ENCODE assay signal across 29 cellular contexts in the genomic region with DNA sequence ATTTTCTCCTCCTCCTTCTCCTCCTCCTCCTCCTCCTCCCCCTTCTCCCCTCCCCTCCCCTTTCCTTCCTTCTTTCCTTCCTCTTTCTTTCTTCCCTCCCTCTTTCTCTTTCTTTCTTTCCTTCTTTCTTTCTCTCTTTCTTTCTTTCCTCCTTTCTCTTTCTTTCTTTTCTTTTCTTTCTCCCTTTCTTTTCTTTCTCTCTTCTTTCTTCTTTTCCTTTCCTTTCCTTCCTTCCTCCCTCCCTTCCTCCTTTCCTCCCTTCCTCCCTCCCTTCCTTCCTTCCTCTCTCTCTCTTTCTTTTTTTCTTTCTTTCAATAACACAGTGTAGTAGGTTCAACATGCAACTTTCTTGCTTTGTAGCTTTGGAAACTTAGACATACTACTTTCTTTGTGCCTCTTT.
"Had no signal": no experiment of that assay in that cellular context is flagged by ENCODE, and none has a peak within 500 bp of the region (broad histone marks: within the 10 kb centered on the region; RNA-seq: fewer than 3 reads in every experiment).

No MANE protein-coding gene starts in this region.

- H3K4me3 ChIP-seq: stomach, suprapubic skin, testis, thoracic aorta, thyroid gland, tibial artery, tibial nerve, transverse colon, upper lobe of left lung, upper lobe of right lung, uterus, vagina had no signal

- H3K27ac ChIP-seq: stomach, suprapubic skin, testis, thoracic aorta, thyroid gland, tibial artery, tibial nerve, transverse colon, upper lobe of left lung, upper lobe of right lung, uterus, vagina had no signal

- H3K4me3 Mint-ChIP-seq: stimulated activated effector memory CD8-positive, alpha-beta T cell treated with anti-CD3 and anti-CD28 coated beads, Interleukin-12 subunit alpha, Interleukin-12 subunit beta, amount 100 ng/mL, for 72 hours; stimulated activated memory B cell treated with anti-CD40 and anti-IgM and Interleukin-4, amounts not matched to agents 10 μg/mL and 1 μg/mL and 100 μg/mL, for 72 hours; stimulated activated naive B cell treated with anti-CD40 and anti-IgM and Interleukin-4, amounts not matched to agents 10 μg/mL and 1 μg/mL and 100 μg/mL, for 72 hours; stimulated activated naive CD8-positive, alpha-beta T cell treated with anti-CD3 and anti-CD28 coated beads, Interleukin-15, amount 100 ng/mL, for 72 hours; stimulated activated naive CD8-positive, alpha-beta T cell treated with anti-CD3 and anti-CD28 coated beads, Interleukin-15, Interleukin-2, amounts not matched to agents 100 ng/mL and 50 ng/mL, for 24 hours; type B pancreatic cell had no signal

- H3K36me3 ChIP-seq: stomach, suprapubic skin, thoracic aorta, thyroid gland, tibial artery, tibial nerve, transverse colon, upper lobe of left lung, upper lobe of right lung, uterus, vagina had no signal

- H3K27me3 Mint-ChIP-seq: stimulated activated memory B cell treated with anti-CD40 and anti-IgM and Interleukin-4, amounts not matched to agents 10 μg/mL and 1 μg/mL and 100 μg/mL, for 72 hours; stimulated activated naive B cell treated with anti-CD40 and anti-IgM and Interleukin-4, amounts not matched to agents 10 μg/mL and 1 μg/mL and 100 μg/mL, for 72 hours; stimulated activated naive CD8-positive, alpha-beta T cell treated with anti-CD3 and anti-CD28 coated beads, Interleukin-15, amount 100 ng/mL, for 72 hours; stimulated activated naive CD8-positive, alpha-beta T cell treated with anti-CD3 and anti-CD28 coated beads, Interleukin-15, Interleukin-2, amounts not matched to agents 100 ng/mL and 50 ng/mL, for 24 hours; type B pancreatic cell had no signal

- H3K4me1 Mint-ChIP-seq: stimulated activated effector memory CD8-positive, alpha-beta T cell treated with anti-CD3 and anti-CD28 coated beads, Interleukin-12 subunit alpha, Interleukin-12 subunit beta, amount 100 ng/mL, for 72 hours; stimulated activated memory B cell treated with anti-CD40 and anti-IgM and Interleukin-4, amounts not matched to agents 10 μg/mL and 1 μg/mL and 100 μg/mL, for 72 hours; stimulated activated naive B cell treated with anti-CD40 and anti-IgM and Interleukin-4, amounts not matched to agents 10 μg/mL and 1 μg/mL and 100 μg/mL, for 72 hours; stimulated activated naive CD8-positive, alpha-beta T cell treated with anti-CD3 and anti-CD28 coated beads, Interleukin-15, amount 100 ng/mL, for 72 hours had no signal

- H3K9me3 ChIP-seq: stomach, suprapubic skin, testis, thoracic aorta, thyroid gland, tibial artery, tibial nerve, transverse colon, upper lobe of left lung, upper lobe of right lung, uterus, vagina had no signal

- H3K4me1 ChIP-seq: thyroid gland, tibial artery, upper lobe of right lung, uterus, vagina had no signal

- H3K27ac Mint-ChIP-seq: stimulated activated effector memory CD8-positive, alpha-beta T cell treated with anti-CD3 and anti-CD28 coated beads, Interleukin-12 subunit alpha, Interleukin-12 subunit beta, amount 100 ng/mL, for 72 hours; stimulated activated memory B cell treated with anti-CD40 and anti-IgM and Interleukin-4, amounts not matched to agents 10 μg/mL and 1 μg/mL and 100 μg/mL, for 72 hours; stimulated activated naive B cell treated with anti-CD40 and anti-IgM and Interleukin-4, amounts not matched to agents 10 μg/mL and 1 μg/mL and 100 μg/mL, for 72 hours; stimulated activated naive CD8-positive, alpha-beta T cell treated with anti-CD3 and anti-CD28 coated beads, Interleukin-15, amount 100 ng/mL, for 72 hours; stimulated activated naive CD8-positive, alpha-beta T cell treated with anti-CD3 and anti-CD28 coated beads, Interleukin-15, Interleukin-2, amounts not matched to agents 100 ng/mL and 50 ng/mL, for 24 hours; type B pancreatic cell had no signal

- H3K9me3 Mint-ChIP-seq: stimulated activated memory B cell treated with anti-CD40 and anti-IgM and Interleukin-4, amounts not matched to agents 10 μg/mL and 1 μg/mL and 100 μg/mL, for 72 hours; stimulated activated naive CD8-positive, alpha-beta T cell treated with anti-CD3 and anti-CD28 coated beads, Interleukin-15, Interleukin-2, amounts not matched to agents 100 ng/mL and 50 ng/mL, for 24 hours had no signal

- ATAC-seq: stimulated activated effector memory CD8-positive, alpha-beta T cell treated with anti-CD3 and anti-CD28 coated beads, Interleukin-12 subunit alpha, Interleukin-12 subunit beta, amount 100 ng/mL, for 72 hours; stimulated activated memory B cell treated with anti-CD40 and anti-IgM and Interleukin-4, amounts not matched to agents 10 μg/mL and 1 μg/mL and 100 μg/mL, for 72 hours; stimulated activated naive B cell treated with anti-CD40 and anti-IgM and Interleukin-4, amounts not matched to agents 10 μg/mL and 1 μg/mL and 100 μg/mL, for 72 hours; stimulated activated naive CD8-positive, alpha-beta T cell treated with anti-CD3 and anti-CD28 coated beads, Interleukin-15, amount 100 ng/mL, for 72 hours; stimulated activated naive CD8-positive, alpha-beta T cell treated with anti-CD3 and anti-CD28 coated beads, Interleukin-15, Interleukin-2, amounts not matched to agents 100 U/mL and 50 U/mL, for 24 hours; upper lobe of right lung had no signal

- FAIRE-seq: urothelium cell line had no signal

- DNase-seq: stimulated activated CD4-positive, alpha-beta T cell treated with anti-CD3 and anti-CD28 coated beads, Interleukin-2, amount 100 ng/mL, for 48 hours; stimulated activated CD4-positive, alpha-beta T cell treated with anti-CD3 and anti-CD28 coated beads, Interleukin-4, amount 100 ng/mL, for 1 hour; stimulated activated CD4-positive, alpha-beta T cell treated with anti-CD3 and anti-CD28 coated beads, Interleukin-4, amount 100 ng/mL, for 24 hours; stimulated activated CD4-positive, alpha-beta T cell treated with anti-CD3 and anti-CD28 coated beads, Interleukin-4, amount 100 ng/mL, for 4 hours; stimulated activated CD8-positive, alpha-beta memory T cell treated with anti-CD3 and anti-CD28 coated beads, Interleukin-4, amount 100 ng/mL, for 48 hours; stimulated activated naive B cell treated with anti-CD40 and anti-IgM and Interleukin-4, amounts not matched to agents 10 μg/mL and 1 μg/mL and 100 μg/mL, for 72 hours; stimulated activated naive CD4-positive, alpha-beta T cell; stimulated activated naive CD4-positive, alpha-beta T cell treated with Interleukin-2 at 50 U/mL for 16 hours; stimulated activated naive CD8-positive, alpha-beta T cell treated with anti-CD3 and anti-CD28 coated beads, Interleukin-15, amount 100 ng/mL, for 72 hours; stimulated activated naive CD8-positive, alpha-beta T cell treated with anti-CD3 and anti-CD28 coated beads, Interleukin-15, Interleukin-2, amounts not matched to agents 100 U/mL and 50 U/mL, for 24 hours; stomach; substantia nigra; testis; thyroid gland; tibial artery; transverse colon; trophoblast cell; upper lobe of left lung; upper lobe of right lung; uterus had no signal

- H3K36me3 Mint-ChIP-seq: stimulated activated effector memory CD8-positive, alpha-beta T cell treated with anti-CD3 and anti-CD28 coated beads, Interleukin-12 subunit alpha, Interleukin-12 subunit beta, amount 100 ng/mL, for 72 hours; stimulated activated memory B cell treated with anti-CD40 and anti-IgM and Interleukin-4, amounts not matched to agents 10 μg/mL and 1 μg/mL and 100 μg/mL, for 72 hours; stimulated activated naive B cell treated with anti-CD40 and anti-IgM and Interleukin-4, amounts not matched to agents 10 μg/mL and 1 μg/mL and 100 μg/mL, for 72 hours; type B pancreatic cell had no signal

- H3K27me3 ChIP-seq: stomach, suprapubic skin, testis, thyroid gland, tibial artery, tibial nerve, transverse colon, upper lobe of left lung, upper lobe of right lung, uterus, vagina had no signal
